ENCODE assay signal across 9 cellular contexts in genomic region chr3:117745516-117745915, GRCh38.
"Had no signal": no experiment of that assay in that cellular context is flagged by ENCODE, and none has a peak within 500 bp of the region (broad histone marks: within the 10 kb centered on the region; RNA-seq: fewer than 3 reads in every experiment).

No MANE protein-coding gene starts in this region.

- H3K9me3 ChIP-seq: HAP-1 had no signal

- H3K4me3 ChIP-seq: GM23248, GM23338, HAP-1 had no signal

- H2AFZ ChIP-seq: GM23248, GM23338 had no signal

- H3K36me3 ChIP-seq: HAP-1 had no signal

- H3K4me3 Mint-ChIP-seq: GM23338, H9, HFFc6 had no signal

- H3K27ac ChIP-seq: GM23248 had no signal

- H3K4me2 ChIP-seq: GM23338 had no signal

- DNase-seq: GM23248, GOT3, H7, H9, HCEC 1CT, HFFc6 had no signal

- H3K9me3 Mint-ChIP-seq: GM23338, HFFc6 had no signal

- H3K9ac ChIP-seq: GM23248 had no signal

- ATAC-seq: GM23338, HCT116 had no signal

- H3K27ac Mint-ChIP-seq: GM23338, H9, HFFc6 had no signal

- H3K4me1 Mint-ChIP-seq: GM23338 had no signal
